1 cellular context compared by ENCODE assay signal in genomic region chr5:176361437-176362097, GRCh38.
TF ChIP-seq lines count a peak whose summit lies in the region.

A gene with protein sequence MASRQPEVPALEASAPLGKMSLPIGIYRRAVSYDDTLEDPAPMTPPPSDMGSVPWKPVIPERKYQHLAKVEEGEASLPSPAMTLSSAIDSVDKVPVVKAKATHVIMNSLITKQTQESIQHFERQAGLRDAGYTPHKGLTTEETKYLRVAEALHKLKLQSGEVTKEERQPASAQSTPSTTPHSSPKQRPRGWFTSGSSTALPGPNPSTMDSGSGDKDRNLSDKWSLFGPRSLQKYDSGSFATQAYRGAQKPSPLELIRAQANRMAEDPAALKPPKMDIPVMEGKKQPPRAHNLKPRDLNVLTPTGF (minus strand): TSS chr5:176361764. CDS start chr5:176359508, 2,256 bp downstream.

TF ChIP-seq in K562, 482 proteins besides CTCF, POLR2A, EP300 and RAD21 (continued from another document and continues in another):
- no peak for TF ChIP-seq ERF (CRISPR knock-in tag; IDR thresholded peaks at IDR 0.05)
- TF ChIP-seq, protein P1, sequence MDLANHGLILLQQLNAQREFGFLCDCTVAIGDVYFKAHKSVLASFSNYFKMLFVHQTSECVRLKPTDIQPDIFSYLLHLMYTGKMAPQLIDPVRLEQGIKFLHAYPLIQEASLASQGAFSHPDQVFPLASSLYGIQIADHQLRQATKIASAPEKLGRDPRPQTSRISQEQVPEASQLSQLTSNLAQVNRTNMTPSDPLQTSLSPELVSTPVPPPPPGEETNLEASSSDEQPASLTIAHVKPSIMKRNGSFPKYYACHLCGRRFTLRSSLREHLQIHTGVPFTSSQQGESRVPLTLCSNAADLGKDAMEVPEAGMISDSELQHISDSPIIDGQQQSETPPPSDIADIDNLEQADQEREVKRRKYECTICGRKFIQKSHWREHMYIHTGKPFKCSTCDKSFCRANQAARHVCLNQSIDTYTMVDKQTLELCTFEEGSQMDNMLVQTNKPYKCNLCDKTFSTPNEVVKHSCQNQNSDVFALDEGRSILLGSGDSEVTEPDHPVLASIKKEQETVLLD (IDR thresholded peaks at IDR 0.05): peak; percentile 8
- peak; percentile 28; the same call in 1 of the 2 replicates for TF ChIP-seq GATAD2B (IDR thresholded peaks at IDR 0.05; ENCODE audit: borderline replicate concordance)
- TF ChIP-seq, protein P2, sequence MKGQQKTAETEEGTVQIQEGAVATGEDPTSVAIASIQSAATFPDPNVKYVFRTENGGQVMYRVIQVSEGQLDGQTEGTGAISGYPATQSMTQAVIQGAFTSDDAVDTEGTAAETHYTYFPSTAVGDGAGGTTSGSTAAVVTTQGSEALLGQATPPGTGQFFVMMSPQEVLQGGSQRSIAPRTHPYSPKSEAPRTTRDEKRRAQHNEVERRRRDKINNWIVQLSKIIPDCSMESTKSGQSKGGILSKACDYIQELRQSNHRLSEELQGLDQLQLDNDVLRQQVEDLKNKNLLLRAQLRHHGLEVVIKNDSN (CRISPR knock-in tag; IDR thresholded peaks at IDR 0.05): no peak
- TF ChIP-seq, protein P3, sequence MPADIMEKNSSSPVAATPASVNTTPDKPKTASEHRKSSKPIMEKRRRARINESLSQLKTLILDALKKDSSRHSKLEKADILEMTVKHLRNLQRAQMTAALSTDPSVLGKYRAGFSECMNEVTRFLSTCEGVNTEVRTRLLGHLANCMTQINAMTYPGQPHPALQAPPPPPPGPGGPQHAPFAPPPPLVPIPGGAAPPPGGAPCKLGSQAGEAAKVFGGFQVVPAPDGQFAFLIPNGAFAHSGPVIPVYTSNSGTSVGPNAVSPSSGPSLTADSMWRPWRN (IDR thresholded peaks at IDR 0.05; ENCODE audit: low read depth): no peak
- TF ChIP-seq ETS2 (tag; IDR thresholded peaks at IDR 0.05; ENCODE audit: borderline replicate concordance, poor library complexity, severe bottlenecking): no peak
- TF ChIP-seq DMBX1 (CRISPR knock-in tag; IDR thresholded peaks at IDR 0.05; ENCODE audit: borderline replicate concordance): no peak
- no peak for TF ChIP-seq SMAD2 (IDR thresholded peaks at IDR 0.05; ENCODE audit: low read depth, low read length)
- no peak for TF ChIP-seq ZBTB1 (CRISPR knock-in tag; IDR thresholded peaks at IDR 0.05; ENCODE audit: borderline replicate concordance, low read depth)
- TF ChIP-seq, protein P4, sequence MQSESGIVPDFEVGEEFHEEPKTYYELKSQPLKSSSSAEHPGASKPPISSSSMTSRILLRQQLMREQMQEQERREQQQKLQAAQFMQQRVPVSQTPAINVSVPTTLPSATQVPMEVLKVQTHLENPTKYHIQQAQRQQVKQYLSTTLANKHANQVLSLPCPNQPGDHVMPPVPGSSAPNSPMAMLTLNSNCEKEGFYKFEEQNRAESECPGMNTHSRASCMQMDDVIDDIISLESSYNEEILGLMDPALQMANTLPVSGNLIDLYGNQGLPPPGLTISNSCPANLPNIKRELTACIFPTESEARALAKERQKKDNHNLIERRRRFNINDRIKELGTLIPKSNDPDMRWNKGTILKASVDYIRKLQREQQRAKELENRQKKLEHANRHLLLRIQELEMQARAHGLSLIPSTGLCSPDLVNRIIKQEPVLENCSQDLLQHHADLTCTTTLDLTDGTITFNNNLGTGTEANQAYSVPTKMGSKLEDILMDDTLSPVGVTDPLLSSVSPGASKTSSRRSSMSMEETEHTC (IDR thresholded peaks at IDR 0.05): no peak
- peak; percentile 56; the same call in 1 of the 2 replicates for TF ChIP-seq PML (IDR thresholded peaks at IDR 0.05; ENCODE audit: low read length)
- TF ChIP-seq RFX5 (IDR thresholded peaks at IDR 0.05; ENCODE audit: low read depth, low read length): no peak
- TF ChIP-seq HNRNPLL (IDR thresholded peaks at IDR 0.05; ENCODE audit: low read depth, low read length, poor library complexity, severe bottlenecking): no peak
- TF ChIP-seq, protein P5, sequence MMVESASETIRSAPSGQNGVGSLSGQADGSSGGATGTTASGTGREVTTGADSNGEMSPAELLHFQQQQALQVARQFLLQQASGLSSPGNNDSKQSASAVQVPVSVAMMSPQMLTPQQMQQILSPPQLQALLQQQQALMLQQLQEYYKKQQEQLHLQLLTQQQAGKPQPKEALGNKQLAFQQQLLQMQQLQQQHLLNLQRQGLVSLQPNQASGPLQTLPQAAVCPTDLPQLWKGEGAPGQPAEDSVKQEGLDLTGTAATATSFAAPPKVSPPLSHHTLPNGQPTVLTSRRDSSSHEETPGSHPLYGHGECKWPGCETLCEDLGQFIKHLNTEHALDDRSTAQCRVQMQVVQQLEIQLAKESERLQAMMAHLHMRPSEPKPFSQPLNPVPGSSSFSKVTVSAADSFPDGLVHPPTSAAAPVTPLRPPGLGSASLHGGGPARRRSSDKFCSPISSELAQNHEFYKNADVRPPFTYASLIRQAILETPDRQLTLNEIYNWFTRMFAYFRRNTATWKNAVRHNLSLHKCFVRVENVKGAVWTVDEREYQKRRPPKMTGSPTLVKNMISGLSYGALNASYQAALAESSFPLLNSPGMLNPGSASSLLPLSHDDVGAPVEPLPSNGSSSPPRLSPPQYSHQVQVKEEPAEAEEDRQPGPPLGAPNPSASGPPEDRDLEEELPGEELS (CRISPR knock-in tag; IDR thresholded peaks at IDR 0.05; ENCODE audit: borderline replicate concordance): no peak; the same call in 1 of the 2 replicates
- peak; percentile 88 for TF ChIP-seq RBBP5 (IDR thresholded peaks at IDR 0.05; ENCODE audit: borderline replicate concordance, insufficient read depth, low read length, poor library complexity, severe bottlenecking)
- TF ChIP-seq ZFX (CRISPR knock-in tag; IDR thresholded peaks at IDR 0.05): peak; percentile 95
- TF ChIP-seq MCM7 (IDR thresholded peaks at IDR 0.05): no peak
- no peak for TF ChIP-seq ZNF436 (CRISPR knock-in tag; IDR thresholded peaks at IDR 0.05)
- no peak for TF ChIP-seq PKNOX1 (IDR thresholded peaks at IDR 0.05)
- no peak for TF ChIP-seq MAFK (IDR thresholded peaks at IDR 0.05; ENCODE audit: low read length)
- no peak for TF ChIP-seq SMARCC2 (IDR thresholded peaks at IDR 0.05; ENCODE audit: low read depth)
- peak; percentile 100 for TF ChIP-seq POLR2G (IDR thresholded peaks at IDR 0.05; ENCODE audit: low read depth, low read length)
- no peak; the same call in 1 of the 2 replicates for TF ChIP-seq HDGF (IDR thresholded peaks at IDR 0.05)
- no peak for TF ChIP-seq ZNF512 (tag; IDR thresholded peaks at IDR 0.05)
- TF ChIP-seq ZNF41 (CRISPR knock-in tag; conservative IDR thresholded peaks at IDR 0.05): no peak
- TF ChIP-seq, protein P6, sequence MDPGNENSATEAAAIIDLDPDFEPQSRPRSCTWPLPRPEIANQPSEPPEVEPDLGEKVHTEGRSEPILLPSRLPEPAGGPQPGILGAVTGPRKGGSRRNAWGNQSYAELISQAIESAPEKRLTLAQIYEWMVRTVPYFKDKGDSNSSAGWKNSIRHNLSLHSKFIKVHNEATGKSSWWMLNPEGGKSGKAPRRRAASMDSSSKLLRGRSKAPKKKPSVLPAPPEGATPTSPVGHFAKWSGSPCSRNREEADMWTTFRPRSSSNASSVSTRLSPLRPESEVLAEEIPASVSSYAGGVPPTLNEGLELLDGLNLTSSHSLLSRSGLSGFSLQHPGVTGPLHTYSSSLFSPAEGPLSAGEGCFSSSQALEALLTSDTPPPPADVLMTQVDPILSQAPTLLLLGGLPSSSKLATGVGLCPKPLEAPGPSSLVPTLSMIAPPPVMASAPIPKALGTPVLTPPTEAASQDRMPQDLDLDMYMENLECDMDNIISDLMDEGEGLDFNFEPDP (CRISPR knock-in tag; IDR thresholded peaks at IDR 0.05): no peak
- TF ChIP-seq RAD51 (IDR thresholded peaks at IDR 0.05; ENCODE audit: borderline replicate concordance, low read depth): no peak
- no peak for TF ChIP-seq SNIP1 (IDR thresholded peaks at IDR 0.05; ENCODE audit: low read depth)
- no peak for TF ChIP-seq POLR3A (IDR thresholded peaks at IDR 0.05; ENCODE audit: borderline replicate concordance, extremely low read depth, insufficient read depth, insufficient read length)
- TF ChIP-seq MGA (IDR thresholded peaks at IDR 0.05): peak; percentile 56; the same call in 1 of the 2 replicates
- no peak for TF ChIP-seq NFXL1 (CRISPR knock-in tag; IDR thresholded peaks at IDR 0.05)
